In the genomic region with DNA sequence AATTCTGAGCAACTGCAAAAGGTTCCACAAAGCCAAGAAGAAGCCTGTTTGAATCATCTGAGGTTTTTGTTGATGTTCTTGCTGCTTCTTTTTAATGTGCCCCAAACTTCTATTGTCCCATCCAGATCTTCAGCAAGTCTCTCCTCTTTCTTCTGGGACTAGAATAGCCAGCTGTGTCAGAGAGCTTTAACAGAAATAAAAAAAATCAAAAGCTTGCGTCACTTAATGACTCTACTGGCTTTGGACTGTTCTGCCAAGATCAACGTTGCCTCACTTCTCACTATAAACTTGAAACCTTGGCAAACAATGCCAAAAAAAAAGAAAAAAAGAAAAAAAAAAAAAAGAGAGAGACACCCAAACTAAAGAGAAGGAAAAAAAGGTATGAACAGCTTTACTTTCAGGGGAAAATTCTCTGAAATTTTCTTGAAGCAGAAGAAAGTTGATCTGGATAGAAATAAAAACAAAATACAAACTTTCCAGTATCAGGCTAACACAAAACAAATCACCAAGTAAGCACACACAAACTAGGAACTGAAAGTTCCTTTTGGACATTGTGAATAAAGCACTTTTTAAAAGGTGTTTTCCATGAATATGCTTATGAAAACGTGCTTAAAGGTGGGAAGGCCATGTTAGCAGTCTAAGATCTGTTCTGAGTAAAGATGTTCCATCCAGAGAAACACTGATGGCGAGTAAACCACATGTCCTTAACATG, we compare ENCODE assay signal across 7 cellular contexts. TPM values are rescaled to one million over a fixed set of nuclear protein-coding genes. Genes with fewer than 3 reads are reported as not detected.
DNase-seq lines count a peak whose midpoint lies in the region; ATAC-seq and TF ChIP-seq lines count a peak whose summit lies in the region.

No MANE protein-coding gene starts in this region.

- H3K9me3 ChIP-seq in right lobe of liver (no peaks in the 10 kb centered on the region), tibial nerve (no peaks in the 10 kb centered on the region)

- TF ChIP-seq CTCF in choroid plexus epithelial cell (conservative IDR thresholded peaks at IDR 0.05; ENCODE audit: low read depth, low read length) (no peak), right lobe of liver (IDR thresholded peaks at IDR 0.05) (no peak), tibial nerve (IDR thresholded peaks at IDR 0.05) (no peak)

- H3K4me3 ChIP-seq in choroid plexus epithelial cell (ENCODE audit: low read depth, low read length) (peak overlapping the region; percentile 1), right lobe of liver (no peak overlapping the region), tibial nerve (peak overlapping the region; percentile 14 to 53 (median 28))

- peak; percentile 35; the same call in 1 of the 2 replicates for TF ChIP-seq EP300 in Ishikawa (IDR thresholded peaks at IDR 0.05; ENCODE audit: borderline replicate concordance)
- TF ChIP-seq EP300 in tibial nerve (IDR thresholded peaks at IDR 0.05) = peak; percentile 89 to 94

- H3K36me3 ChIP-seq in right lobe of liver (no peaks in the 10 kb centered on the region), tibial nerve (peaks cover 0 to 8% (median 0%) of the 10 kb centered on the region in 3 donors)

- 30% methylated on average over 4 of the region's 4 CpGs for WGBS in right lobe of liver (ENCODE audit: insufficient coverage, low coverage, low lambda C conversion rate, missing lambda C conversion rate)
- 34 to 39% methylated on average over 4 of the region's 4 CpGs for WGBS in tibial nerve, 2 donors

- no peak for TF ChIP-seq POLR2A in right lobe of liver (IDR thresholded peaks at IDR 0.05)
- peak; percentile 54 to 82 for TF ChIP-seq POLR2A in tibial nerve (IDR thresholded peaks at IDR 0.05)

- peaks cover 0 to 31% (median 8%) of the 10 kb centered on the region in 4 donors for H3K4me1 ChIP-seq in right lobe of liver
- peaks cover 0 to 32% (median 17%) of the 10 kb centered on the region in 4 donors for H3K4me1 ChIP-seq in tibial nerve

- intact Hi-C loops in right lobe of liver (cut with DNase I) = no loop called here

- DNase-seq in choroid plexus epithelial cell (ENCODE audit: low read depth) (peak; percentile 94), right lobe of liver (peak in 1 of 3 donors; percentile 65), tibial nerve (ENCODE audit: low spot score in 2 of 2) (peak in 1 of 2 donors; percentile 81), NCI-H2107 (lab: John Stamatoyannopoulos, UW) (no peak), retina (no peak)

- no peaks in the 10 kb centered on the region for H3K27me3 ChIP-seq in right lobe of liver
- no peaks in the 10 kb centered on the region for H3K27me3 ChIP-seq in tibial nerve

- ATAC-seq in right lobe of liver = peak; percentile 81 to 92 (median 86)
- no peak for ATAC-seq in GM18498 (IDR thresholded peaks at IDR 0.05; ENCODE audit: unreplicated experiment)

- no peak for TF ChIP-seq RAD21 in Ishikawa (IDR thresholded peaks at IDR 0.05; ENCODE audit: low read depth)

- peak overlapping the region in 2 of 3 donors; percentile 33 for H3K27ac ChIP-seq in right lobe of liver
- H3K27ac ChIP-seq in tibial nerve = peak overlapping the region; percentile 66 to 83 (median 78)

TF ChIP-seq in Ishikawa, 13 proteins besides CTCF, POLR2A, EP300 and RAD21:
- TF ChIP-seq FOXM1 (IDR thresholded peaks at IDR 0.05; ENCODE audit: borderline replicate concordance, low read depth) (no peak), CEBPB (IDR thresholded peaks at IDR 0.05) (peak; percentile 94), TEAD4 (IDR thresholded peaks at IDR 0.05) (no peak; the same call in 1 of the 2 replicates), YY1 (IDR thresholded peaks at IDR 0.05; ENCODE audit: low read depth) (no peak), NFIC (IDR thresholded peaks at IDR 0.05) (peak; percentile 91), EGR1 (IDR thresholded peaks at IDR 0.05) (no peak), ZBTB7A (IDR thresholded peaks at IDR 0.05; ENCODE audit: low read depth) (no peak), TAF1 (IDR thresholded peaks at IDR 0.05; ENCODE audit: low read depth) (no peak), TCF12 (IDR thresholded peaks at IDR 0.05; ENCODE audit: low read depth) (peak; percentile 48; the same call in 1 of the 2 replicates), CREB1 (IDR thresholded peaks at IDR 0.05; ENCODE audit: low read depth) (peak; percentile 73)
- TF ChIP-seq, protein P1, sequence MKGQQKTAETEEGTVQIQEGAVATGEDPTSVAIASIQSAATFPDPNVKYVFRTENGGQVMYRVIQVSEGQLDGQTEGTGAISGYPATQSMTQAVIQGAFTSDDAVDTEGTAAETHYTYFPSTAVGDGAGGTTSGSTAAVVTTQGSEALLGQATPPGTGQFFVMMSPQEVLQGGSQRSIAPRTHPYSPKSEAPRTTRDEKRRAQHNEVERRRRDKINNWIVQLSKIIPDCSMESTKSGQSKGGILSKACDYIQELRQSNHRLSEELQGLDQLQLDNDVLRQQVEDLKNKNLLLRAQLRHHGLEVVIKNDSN (IDR thresholded peaks at IDR 0.05) = no peak
- TF ChIP-seq, protein P2, sequence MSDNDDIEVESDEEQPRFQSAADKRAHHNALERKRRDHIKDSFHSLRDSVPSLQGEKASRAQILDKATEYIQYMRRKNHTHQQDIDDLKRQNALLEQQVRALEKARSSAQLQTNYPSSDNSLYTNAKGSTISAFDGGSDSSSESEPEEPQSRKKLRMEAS (IDR thresholded peaks at IDR 0.05) = 0 out of 2 replicates have a peak, but pooled peaks have one; percentile 32
- TF ChIP-seq, protein P3, sequence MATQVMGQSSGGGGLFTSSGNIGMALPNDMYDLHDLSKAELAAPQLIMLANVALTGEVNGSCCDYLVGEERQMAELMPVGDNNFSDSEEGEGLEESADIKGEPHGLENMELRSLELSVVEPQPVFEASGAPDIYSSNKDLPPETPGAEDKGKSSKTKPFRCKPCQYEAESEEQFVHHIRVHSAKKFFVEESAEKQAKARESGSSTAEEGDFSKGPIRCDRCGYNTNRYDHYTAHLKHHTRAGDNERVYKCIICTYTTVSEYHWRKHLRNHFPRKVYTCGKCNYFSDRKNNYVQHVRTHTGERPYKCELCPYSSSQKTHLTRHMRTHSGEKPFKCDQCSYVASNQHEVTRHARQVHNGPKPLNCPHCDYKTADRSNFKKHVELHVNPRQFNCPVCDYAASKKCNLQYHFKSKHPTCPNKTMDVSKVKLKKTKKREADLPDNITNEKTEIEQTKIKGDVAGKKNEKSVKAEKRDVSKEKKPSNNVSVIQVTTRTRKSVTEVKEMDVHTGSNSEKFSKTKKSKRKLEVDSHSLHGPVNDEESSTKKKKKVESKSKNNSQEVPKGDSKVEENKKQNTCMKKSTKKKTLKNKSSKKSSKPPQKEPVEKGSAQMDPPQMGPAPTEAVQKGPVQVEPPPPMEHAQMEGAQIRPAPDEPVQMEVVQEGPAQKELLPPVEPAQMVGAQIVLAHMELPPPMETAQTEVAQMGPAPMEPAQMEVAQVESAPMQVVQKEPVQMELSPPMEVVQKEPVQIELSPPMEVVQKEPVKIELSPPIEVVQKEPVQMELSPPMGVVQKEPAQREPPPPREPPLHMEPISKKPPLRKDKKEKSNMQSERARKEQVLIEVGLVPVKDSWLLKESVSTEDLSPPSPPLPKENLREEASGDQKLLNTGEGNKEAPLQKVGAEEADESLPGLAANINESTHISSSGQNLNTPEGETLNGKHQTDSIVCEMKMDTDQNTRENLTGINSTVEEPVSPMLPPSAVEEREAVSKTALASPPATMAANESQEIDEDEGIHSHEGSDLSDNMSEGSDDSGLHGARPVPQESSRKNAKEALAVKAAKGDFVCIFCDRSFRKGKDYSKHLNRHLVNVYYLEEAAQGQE (IDR thresholded peaks at IDR 0.05; ENCODE audit: low read depth) = no peak

RNA-seq across cellular contexts. Expression of a gene that starts 14.8 kb away (rescaled TPM):
- total RNA-seq in right lobe of liver (1 to 10 TPM; 1.5 to 5.7 (median 3.6) TPM), tibial nerve (100 to 1,000 TPM in 3 of 4 donors, 10 to 100 TPM in 1; 96.6 to 172 (median 125) TPM)

Comparison
In these comparisons a context has a peak if more than half of its experiments do, and no peak if none do; other contexts are left out.
1. H3K4me3 ChIP-seq: peak in choroid plexus epithelial cell (single experiment) and tibial nerve (4 of 4); none in right lobe of liver (0 of 3).
2. RNA of a gene that starts 14.8 kb away (total RNA-seq): 96.6 to 172 TPM in tibial nerve; 1.5 to 5.7 TPM in right lobe of liver; every median in the first group is over 10 times any median in the second.